In the genomic region with DNA sequence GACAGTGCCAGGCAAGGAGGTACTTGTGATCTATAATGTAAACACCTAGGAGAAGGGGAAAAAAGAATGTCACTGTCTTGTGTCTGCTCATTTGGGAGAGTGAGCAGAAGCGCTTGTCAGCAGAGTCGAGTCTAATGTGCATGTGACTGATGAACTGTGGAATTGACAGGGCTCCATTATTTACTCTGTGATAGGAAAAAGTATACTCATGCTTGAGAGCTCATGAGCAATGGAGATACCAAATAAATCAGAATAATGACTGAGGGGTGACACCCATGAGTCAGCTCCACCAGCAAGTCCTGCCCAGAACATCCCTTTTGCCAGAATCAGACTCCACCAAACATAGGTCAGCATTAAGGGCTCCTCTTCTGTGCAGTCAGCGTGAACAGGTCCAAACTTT, we compare ENCODE assay signal across 28 cellular contexts. TPM values are rescaled to one million over a fixed set of nuclear protein-coding genes. Genes with fewer than 3 reads are reported as not detected.
"Had no signal": no experiment of that assay in that cellular context is flagged by ENCODE, and none has a peak within 500 bp of the region (broad histone marks: within the 10 kb centered on the region; RNA-seq: fewer than 3 reads in every experiment).

No MANE protein-coding gene starts in this region.

- H3K4me1 ChIP-seq: heart right ventricle, right lobe of liver had no signal

- H3K27ac ChIP-seq: esophagus squamous epithelium, heart right ventricle, neutrophil, ovary, right lobe of liver, skin epidermis, thoracic aorta had no signal

- FAIRE-seq: astrocyte, urothelium cell line had no signal

- H3K9me3 ChIP-seq: esophagus squamous epithelium, heart right ventricle, neutrophil, ovary, right lobe of liver, thoracic aorta had no signal

- H3K27me3 ChIP-seq: neutrophil, ovary, right lobe of liver had no signal

- H3K4me3 ChIP-seq: esophagus squamous epithelium, heart right ventricle, ovary, right lobe of liver, skin epidermis, thoracic aorta had no signal

- H3K36me3 ChIP-seq: esophagus squamous epithelium, heart right ventricle, neutrophil, ovary, right lobe of liver, thoracic aorta had no signal

- DNase-seq: activated CD4-positive, alpha-beta memory T cell treated with anti-CD3 and anti-CD28 coated beads for 36 hours; activated CD4-positive, alpha-beta T cell treated with anti-CD3 and anti-CD28 coated beads, Interleukin-2, amount 10 ng/mL, durations not matched to agents 24 days and 14 days; activated CD4-positive, CD25-positive, alpha-beta regulatory T cell treated with anti-CD3 and anti-CD28 coated beads, Interleukin-2, amount 50 U/mL, for 72 hours; activated CD8-positive, alpha-beta memory T cell treated with anti-CD3 and anti-CD28 coated beads, Interleukin-2, amount 50 U/mL, for 4 hours; activated gamma-delta T cell treated with Interleukin-2 at 50 U/mL for 16 hours; activated naive CD4-positive, alpha-beta T cell treated with anti-CD3 and anti-CD28 coated beads, Interleukin-2, amount 50 U/mL, for 16 hours; activated T-cell treated with anti-CD3 and anti-CD28 coated beads, Interleukin-2, amount 50 U/mL, for 1 hour; amniotic stem cell; esophagus squamous epithelium; foreskin melanocyte; heart right ventricle; left cardiac atrium; mammary epithelial cell; ovary; right lobe of liver; stimulated activated CD4-positive, alpha-beta T cell treated with anti-CD3 and anti-CD28 coated beads, Interleukin-4, amount 100 ng/mL, for 24 hours; T1000 had no signal

- ATAC-seq: heart right ventricle; left cardiac atrium; right lobe of liver; stimulated activated effector memory CD8-positive, alpha-beta T cell treated with anti-CD3 and anti-CD28 coated beads, Interleukin-12 subunit alpha, Interleukin-12 subunit beta, amount 100 ng/mL, for 72 hours had no signal

RNA-seq across cellular contexts. Expression of a gene that starts 29.3 kb away (rescaled TPM):
- total RNA-seq: activated CD4-positive, alpha-beta memory T cell treated with anti-CD3 and anti-CD28 coated beads for 36 hours; activated CD4-positive, alpha-beta T cell treated with anti-CD3 and anti-CD28 coated beads, Interleukin-2, amount 10 ng/mL, durations not matched to agents 24 days and 14 days; activated CD8-positive, alpha-beta memory T cell treated with anti-CD3 and anti-CD28 coated beads for 36 hours; activated T-helper 1 cell treated with anti-CD3 and anti-CD28 coated beads, Interleukin-12 subunit alpha, Interleukin-12 subunit beta, Interleukin-2, Interleukin-4 antibody, amounts not matched to agents 30 ng/mL and 10 ng/mL and 1 ng/mL, durations not matched to agents 14 hours and 24 hours and 36 hours; glomerular endothelial cell; progenitor cell of endocrine pancreas; renal cortical epithelial cell; right lobe of liver had no signal
- polyA plus RNA-seq: mammary epithelial cell had no signal
